ENCODE assay signal across 13 cellular contexts in genomic region chr2:104312684-104313083, GRCh38.
DNase-seq lines count a peak whose midpoint lies in the region; ATAC-seq, FAIRE-seq and TF ChIP-seq lines count a peak whose summit lies in the region.
"Had no signal": no experiment of that assay in that cellular context is flagged by ENCODE, and none has a peak within 500 bp of the region (broad histone marks: within the 10 kb centered on the region; RNA-seq: fewer than 3 reads in every experiment).

No MANE protein-coding gene starts in this region.

- H3K4me3 Mint-ChIP-seq in nephron progenitor cell = no peak overlapping the region

- H3K79me2 ChIP-seq in OCI-LY3 (ENCODE audit: low read length) = no peaks in the 10 kb centered on the region
- no peaks in the 10 kb centered on the region for H3K79me2 ChIP-seq in H1 (ENCODE audit: control insufficient read depth in 1 of 2, insufficient read depth in 2 of 2, low read length in 2 of 2)

- no peaks in the 10 kb centered on the region for H3K23me2 ChIP-seq in H1 (ENCODE audit: low read depth, low read length)

- peak; percentile 27 to 51; a peak in 3 of 4 replicates for TF ChIP-seq RAD21 in H1 (IDR thresholded peaks at IDR 0.05 in 1 of 2, conservative IDR thresholded peaks at IDR 0.05 in 1 of 2; ENCODE audit: low read depth in 2 of 2, low read length in 2 of 2)

- no peak overlapping the region for H3K56ac ChIP-seq in H1 (replicated peaks; ENCODE audit: insufficient read length, low read depth, low read length)

- H3K79me1 ChIP-seq in H1 (ENCODE audit: low read depth, low read length) = no peaks in the 10 kb centered on the region

- H3K9me3 Mint-ChIP-seq in nephron progenitor cell = peaks cover 4% of the 10 kb centered on the region

- H4K20me1 ChIP-seq in BLaER1 (no peaks in the 10 kb centered on the region), OCI-LY3 (ENCODE audit: insufficient read depth, low read length) (no peaks in the 10 kb centered on the region), H1 (replicated peaks in 1 of 2; ENCODE audit: control insufficient read depth in 1 of 2, insufficient read depth in 2 of 2, low read length in 2 of 2) (no peaks in the 10 kb centered on the region)

- no peak for TF ChIP-seq EP300 in H1 (IDR thresholded peaks at IDR 0.05; ENCODE audit: borderline replicate concordance in 1 of 2, low read depth in 2 of 2, low read length in 2 of 2)

- H3K9me3 ChIP-seq in BLaER1 = no peaks in the 10 kb centered on the region; the same call in 1 of the 2 replicates
- H3K9me3 ChIP-seq in OCI-LY3 (ENCODE audit: insufficient read depth, low read length) = no peaks in the 10 kb centered on the region
- H3K9me3 ChIP-seq in H1 (ENCODE audit: insufficient read depth in 2 of 2, low read depth in 1 of 2, low read length in 1 of 2) = no peaks in the 10 kb centered on the region
- H3K9me3 ChIP-seq: A549, Caco-2 had no signal

- H3K14ac ChIP-seq in H1 (ENCODE audit: insufficient read length) = no peak overlapping the region

- H2BK12ac ChIP-seq in H1 (ENCODE audit: low read depth, low read length) = no peak overlapping the region

- H3K23ac ChIP-seq in H1 (ENCODE audit: insufficient read length) = no peak overlapping the region

- no peak overlapping the region for H3K4me3 ChIP-seq in BLaER1
- H3K4me3 ChIP-seq in OCI-LY3 (ENCODE audit: low read length) = no peak overlapping the region
- no peak overlapping the region for H3K4me3 ChIP-seq in H1 (ENCODE audit: extremely low read depth in 1 of 4, insufficient read depth in 2 of 4, low read depth in 3 of 4, low read length in 4 of 4)
- H3K4me3 ChIP-seq: A549 had no signal

- no peak overlapping the region for H2BK20ac ChIP-seq in H1 (ENCODE audit: low read length)

- no peak overlapping the region for H2AFZ ChIP-seq in OCI-LY3 (ENCODE audit: low read depth, low read length)
- no peak overlapping the region for H2AFZ ChIP-seq in H1 (ENCODE audit: low read length)

- CTCF ChIA-PET in H1 (lab: Charles Lee; ENCODE audit: partially characterized antibody) = no interaction called here

- no peaks in the 10 kb centered on the region for H3K27me3 Mint-ChIP-seq in nephron progenitor cell (ENCODE audit: low read depth, poor library complexity)

- 57% methylated on average over 4 of the region's 4 CpGs; no CpG with 5 or more reads in 1 of the 2 experiments for WGBS in H1 (ENCODE audit: extremely low coverage in 1 of 2, insufficient coverage in 1 of 2, insufficient read length in 1 of 2, insufficient replicate concordance in 2 of 2, low coverage in 1 of 2, low lambda C conversion rate in 2 of 2, missing lambda C conversion rate in 1 of 2), 2 experiments

- H3K4me1 ChIP-seq in BLaER1 = peaks cover 8% of the 10 kb centered on the region
- no peaks in the 10 kb centered on the region for H3K4me1 ChIP-seq in OCI-LY3 (ENCODE audit: low read length)
- H3K4me1 ChIP-seq in H1 (replicated peaks in 1 of 4; ENCODE audit: control insufficient read depth in 3 of 4, insufficient read depth in 4 of 4, low read length in 3 of 4) = no peaks in the 10 kb centered on the region
- H3K4me1 ChIP-seq: A549, Caco-2 had no signal

- H3K27me3 ChIP-seq in BLaER1 = no peaks in the 10 kb centered on the region
- H3K27me3 ChIP-seq in OCI-LY3 (ENCODE audit: low read depth, low read length) = no peaks in the 10 kb centered on the region
- H3K27me3 ChIP-seq in H1 (replicated peaks in 1 of 4; ENCODE audit: control insufficient read depth in 3 of 4, extremely low read depth in 1 of 4, insufficient read depth in 3 of 4, low read length in 3 of 4) = no peaks in the 10 kb centered on the region

- POLR2A ChIA-PET in H1 (lab: Charles Lee; ENCODE audit: partially characterized antibody) = no interaction called here

- no peak overlapping the region for H3K27ac ChIP-seq in BLaER1
- H3K27ac ChIP-seq in OCI-LY3 (ENCODE audit: low read length) = no peak overlapping the region
- no peak overlapping the region for H3K27ac ChIP-seq in H1 (ENCODE audit: low read depth, low read length)
- H3K27ac ChIP-seq: A549 had no signal

- TF ChIP-seq POLR2A in H1 (IDR thresholded peaks at IDR 0.05; ENCODE audit: control extremely low read depth in 1 of 2, low read depth in 2 of 2, low read length in 2 of 2) = no peak

- no peak overlapping the region for H2BK5ac ChIP-seq in H1 (ENCODE audit: low read depth, low read length)

- H3K9ac ChIP-seq in BLaER1 (no peak overlapping the region), OCI-LY3 (ENCODE audit: low read length) (no peak overlapping the region), H1 (replicated peaks in 1 of 4; ENCODE audit: extremely low read depth in 1 of 4, low read depth in 3 of 4, low read length in 3 of 4) (no peak overlapping the region)

- no peak overlapping the region for H4K8ac ChIP-seq in H1 (ENCODE audit: extremely low read depth, insufficient read depth, low read length)

- no peak overlapping the region for H2AK5ac ChIP-seq in H1 (ENCODE audit: low read depth, low read length)

- H4K5ac ChIP-seq in H1 (ENCODE audit: insufficient read length, low read depth, low read length) = no peak overlapping the region

- peaks cover 26% of the 10 kb centered on the region for H3K4me1 Mint-ChIP-seq in nephron progenitor cell

- peak overlapping the region; percentile 21; the same call in 1 of the 2 replicates for H3K4me2 ChIP-seq in BLaER1
- H3K4me2 ChIP-seq in OCI-LY3 (ENCODE audit: low read length) = peak overlapping the region; percentile 16; the same call in 1 of the 2 replicates
- H3K4me2 ChIP-seq in H1 (ENCODE audit: insufficient read depth in 1 of 2, low read depth in 2 of 2, low read length in 2 of 2) = no peak overlapping the region
- H3K4me2 ChIP-seq: A549 had no signal

- no peak overlapping the region for H3K4ac ChIP-seq in H1 (replicated peaks; ENCODE audit: insufficient read length, low read depth, low read length)

- no peak overlapping the region for H3K18ac ChIP-seq in H1 (ENCODE audit: extremely low read depth, low read length)

- no peak for ATAC-seq in GM21723 (IDR thresholded peaks at IDR 0.05; ENCODE audit: unreplicated experiment)
- ATAC-seq: A549, PC-3 had no signal

- H4K91ac ChIP-seq in H1 (replicated peaks; ENCODE audit: insufficient read length, low read length) = no peak overlapping the region

- H3K36me3 Mint-ChIP-seq in nephron progenitor cell (ENCODE audit: low read depth) = no peaks in the 10 kb centered on the region

- H3K27ac Mint-ChIP-seq in nephron progenitor cell = no peak overlapping the region

- no peak for DNase-seq in H1 (ENCODE audit: low read depth in 1 of 2, low spot score in 2 of 2)
- peak; percentile 30 for DNase-seq in nephron progenitor cell
- no peak for DNase-seq in NCI-H2196 treated with DMSO at 0.1 percent for 48 hours (lab: John Stamatoyannopoulos, UW; ENCODE audit: unreplicated experiment)
- DNase-seq in activated CD4-positive, CD25-positive, alpha-beta regulatory T cell (lab: John Stamatoyannopoulos, UW) = no peak
- DNase-seq: Caco-2, NCI-H1105 treated with DMSO at 0.1 percent for 48 hours, NCI-H1694 treated with DMSO at 0.1 percent for 48 hours, NCI-H526 treated with DMSO at 0.1 percent for 48 hours, PC-3 had no signal

- no peak overlapping the region for H2BK120ac ChIP-seq in H1 (replicated peaks; ENCODE audit: low read depth, low read length)

- no peak overlapping the region for H2BK15ac ChIP-seq in H1 (ENCODE audit: low read length)

- TF ChIP-seq CTCF in OCI-LY3 (IDR thresholded peaks at IDR 0.05; ENCODE audit: low read depth, low read length) (no peak; the same call in 1 of the 2 replicates), H1 (IDR thresholded peaks at IDR 0.05; ENCODE audit: control extremely low read depth in 1 of 3, insufficient read depth in 1 of 3, low read depth in 1 of 3, low read length in 3 of 3) (peak; percentile 28 to 37 (median 36)), nephron progenitor cell (IDR thresholded peaks at IDR 0.05) (no peak)

- H3K36me3 ChIP-seq in BLaER1 (no peaks in the 10 kb centered on the region), OCI-LY3 (replicated peaks; ENCODE audit: low read depth, low read length) (no peaks in the 10 kb centered on the region), H1 (ENCODE audit: control insufficient read depth in 2 of 4, insufficient read depth in 4 of 4, low read length in 3 of 4) (no peaks in the 10 kb centered on the region)

- no peak for FAIRE-seq in H1 (lab: Jason Lieb, UNC)
- FAIRE-seq: A549 had no signal

TF ChIP-seq in H1, 55 proteins besides CTCF, POLR2A, EP300 and RAD21:
- no peak for TF ChIP-seq RFX5 (IDR thresholded peaks at IDR 0.05; ENCODE audit: borderline replicate concordance, low read depth, low read length)
- TF ChIP-seq SIX5 (IDR thresholded peaks at IDR 0.05; ENCODE audit: low read depth, low read length) = no peak
- no peak for TF ChIP-seq SP4 (IDR thresholded peaks at IDR 0.05; ENCODE audit: low read length)
- TF ChIP-seq HDAC6 (IDR thresholded peaks at IDR 0.05; ENCODE audit: low read depth, low read length) = no peak
- no peak for TF ChIP-seq CHD2 (IDR thresholded peaks at IDR 0.05; ENCODE audit: low read length)
- TF ChIP-seq CEBPB (IDR thresholded peaks at IDR 0.05; ENCODE audit: low read depth, low read length) = no peak
- no peak for TF ChIP-seq FOSL1 (IDR thresholded peaks at IDR 0.05; ENCODE audit: insufficient read depth, low read depth, low read length)
- TF ChIP-seq JUN (IDR thresholded peaks at IDR 0.05; ENCODE audit: low read depth, low read length) = no peak
- TF ChIP-seq GABPA (IDR thresholded peaks at IDR 0.05; ENCODE audit: borderline replicate concordance, insufficient read depth, low read length) = no peak
- no peak for TF ChIP-seq YY1 (IDR thresholded peaks at IDR 0.05; ENCODE audit: low read depth, low read length)
- TF ChIP-seq SUZ12 (IDR thresholded peaks at IDR 0.05; ENCODE audit: low read length) = no peak
- no peak for TF ChIP-seq MAX (IDR thresholded peaks at IDR 0.05)
- TF ChIP-seq RNF2 (IDR thresholded peaks at IDR 0.05; ENCODE audit: borderline replicate concordance, low read depth, low read length, missing control alignments, poor library complexity, severe bottlenecking) = no peak
- TF ChIP-seq TCF12 (IDR thresholded peaks at IDR 0.05; ENCODE audit: low read depth, low read length) = no peak
TF ChIP-seq in H1: peak in this region for 0.

Comparison
In these comparisons a context has a peak if more than half of its experiments do, and no peak if none do; other contexts are left out.
1. H3K4me2 ChIP-seq: peak in BLaER1 (single experiment) and OCI-LY3 (single experiment); none in H1 (0 of 2).
2. CTCF ChIP-seq: peak in H1 (3 of 3); none in OCI-LY3 (single experiment) and nephron progenitor cell (single experiment).